ENCODE assay signal across 12 cellular contexts in genomic region chr5:77181173-77181572, GRCh38. TPM values are rescaled to one million over a fixed set of nuclear protein-coding genes. Genes with fewer than 3 reads are reported as not detected.
DNase-seq lines count a peak whose midpoint lies in the region; ATAC-seq and TF ChIP-seq lines count a peak whose summit lies in the region.
"Had no signal": no experiment of that assay in that cellular context is flagged by ENCODE, and none has a peak within 500 bp of the region (broad histone marks: within the 10 kb centered on the region; RNA-seq: fewer than 3 reads in every experiment).

No MANE protein-coding gene starts in this region.

- H3K9ac ChIP-seq in iPS-15b (ENCODE audit: low read depth, low read length), result no peak overlapping the region

- H3K36me3 Mint-ChIP-seq in Calu3 (ENCODE audit: insufficient read depth, unreplicated experiment), result no peaks in the 10 kb centered on the region
- H3K36me3 Mint-ChIP-seq in progenitor cell of endocrine pancreas (ENCODE audit: insufficient read depth), result no peaks in the 10 kb centered on the region
- H3K36me3 Mint-ChIP-seq: stimulated activated memory B cell treated with anti-CD40 and anti-IgM and Interleukin-4, amounts not matched to agents 10 μg/mL and 1 μg/mL and 100 μg/mL, for 72 hours had no signal

- ATAC-seq in GM19467 (IDR thresholded peaks at IDR 0.05; ENCODE audit: unreplicated experiment), result no peak

- H3K4me3 Mint-ChIP-seq in Calu3 (ENCODE audit: low read depth, unreplicated experiment), result peak overlapping the region; percentile 75
- peak overlapping the region; percentile 65 for H3K4me3 Mint-ChIP-seq in progenitor cell of endocrine pancreas (ENCODE audit: low read depth)
- H3K4me3 Mint-ChIP-seq: stimulated activated memory B cell treated with anti-CD40 and anti-IgM and Interleukin-4, amounts not matched to agents 10 μg/mL and 1 μg/mL and 100 μg/mL, for 72 hours had no signal

- no peak for DNase-seq in Calu3
- DNase-seq in progenitor cell of endocrine pancreas (ENCODE audit: low spot score, unreplicated experiment), result no peak
- DNase-seq in NCI-H345 treated with DMSO at 0.1 percent for 48 hours (lab: John Stamatoyannopoulos, UW; ENCODE audit: unreplicated experiment), result no peak
- DNase-seq in central memory CD4-positive, alpha-beta T cell, result no peak
- no peak for DNase-seq in dermis blood vessel endothelial cell
- DNase-seq: activated CD8-positive, alpha-beta memory T cell treated with anti-CD3 and anti-CD28 coated beads, Interleukin-2, amount 50 U/mL, for 4 hours had no signal

- H3K4me3 ChIP-seq in iPS-15b (ENCODE audit: low read depth, low read length), result peak overlapping the region; percentile 62

- H3K9me3 ChIP-seq in iPS-15b (ENCODE audit: control insufficient read depth, insufficient read depth, low read length), result no peaks in the 10 kb centered on the region

- H3K9me3 Mint-ChIP-seq in Calu3 (ENCODE audit: low read depth, unreplicated experiment) (no peaks in the 10 kb centered on the region), progenitor cell of endocrine pancreas (ENCODE audit: low read depth) (no peaks in the 10 kb centered on the region)
- H3K9me3 Mint-ChIP-seq: stimulated activated memory B cell treated with anti-CD40 and anti-IgM and Interleukin-4, amounts not matched to agents 10 μg/mL and 1 μg/mL and 100 μg/mL, for 72 hours had no signal

- H3K27ac Mint-ChIP-seq in Calu3 (ENCODE audit: unreplicated experiment) (no peak overlapping the region), progenitor cell of endocrine pancreas (peak overlapping the region; percentile 29)
- H3K27ac Mint-ChIP-seq: stimulated activated memory B cell treated with anti-CD40 and anti-IgM and Interleukin-4, amounts not matched to agents 10 μg/mL and 1 μg/mL and 100 μg/mL, for 72 hours had no signal

- CTCF ChIA-PET in Calu3 (lab: Charles Lee), result interaction anchor here (0.6 to 0.7 kb wide), 2 partner anchors 296 to 760 kb away, joined by 3 to 4 read pairs; no protein-coding TSS in a partner anchor

- no TSS peak for BruUV-seq in Calu3 (replicated peaks; lab: Mats Ljungman, UMichigan)

- H3K27ac ChIP-seq in VCaP, result peak overlapping the region; percentile 79; the same call in 1 of the 2 replicates
- H3K27ac ChIP-seq: SK-N-MC, WERI-Rb-1 had no signal

- intact Hi-C loops in Calu3 (cut with micrococcal nuclease; ENCODE audit: unreplicated experiment), result no loop called here

- H3K27me3 Mint-ChIP-seq in Calu3 (ENCODE audit: unreplicated experiment) (peaks cover 16% of the 10 kb centered on the region), progenitor cell of endocrine pancreas (peaks cover 43% of the 10 kb centered on the region)

- H3K27me3 ChIP-seq in iPS-15b (ENCODE audit: control insufficient read depth, insufficient read depth, low read length), result peaks cover 40% of the 10 kb centered on the region

- TF ChIP-seq CTCF in Calu3 (IDR thresholded peaks at IDR 0.05; ENCODE audit: unreplicated experiment) (no peak), VCaP (conservative IDR thresholded peaks at IDR 0.05) (no peak), progenitor cell of endocrine pancreas (IDR thresholded peaks at IDR 0.05; ENCODE audit: unreplicated experiment) (no peak)

- no peaks in the 10 kb centered on the region for H3K4me1 ChIP-seq in iPS-15b (ENCODE audit: control insufficient read depth, insufficient read depth, low read length)

- H3K36me3 ChIP-seq in iPS-15b (ENCODE audit: control insufficient read depth, insufficient read depth, low read length), result no peaks in the 10 kb centered on the region
- H3K36me3 ChIP-seq: WERI-Rb-1 had no signal

- H3K4me1 Mint-ChIP-seq in Calu3 (ENCODE audit: low read depth, unreplicated experiment), result peaks cover 1% of the 10 kb centered on the region
- H3K4me1 Mint-ChIP-seq in progenitor cell of endocrine pancreas (ENCODE audit: low read depth), result peaks cover 18% of the 10 kb centered on the region
- H3K4me1 Mint-ChIP-seq: stimulated activated memory B cell treated with anti-CD40 and anti-IgM and Interleukin-4, amounts not matched to agents 10 μg/mL and 1 μg/mL and 100 μg/mL, for 72 hours had no signal

RNA-seq across cellular contexts. Expression of gene PDE8B, which starts 29.3 kb away (rescaled TPM):
- total RNA-seq in Calu3 (2022) (0.54 and 0.66 TPM in 2 replicates), progenitor cell of endocrine pancreas (2.6 and 4.0 TPM in 2 replicates), dermis blood vessel endothelial cell (under 0.01 TPM in 2 replicates)
